Comparison of ENCODE assay signal across 8 cellular contexts in the genomic region with DNA sequence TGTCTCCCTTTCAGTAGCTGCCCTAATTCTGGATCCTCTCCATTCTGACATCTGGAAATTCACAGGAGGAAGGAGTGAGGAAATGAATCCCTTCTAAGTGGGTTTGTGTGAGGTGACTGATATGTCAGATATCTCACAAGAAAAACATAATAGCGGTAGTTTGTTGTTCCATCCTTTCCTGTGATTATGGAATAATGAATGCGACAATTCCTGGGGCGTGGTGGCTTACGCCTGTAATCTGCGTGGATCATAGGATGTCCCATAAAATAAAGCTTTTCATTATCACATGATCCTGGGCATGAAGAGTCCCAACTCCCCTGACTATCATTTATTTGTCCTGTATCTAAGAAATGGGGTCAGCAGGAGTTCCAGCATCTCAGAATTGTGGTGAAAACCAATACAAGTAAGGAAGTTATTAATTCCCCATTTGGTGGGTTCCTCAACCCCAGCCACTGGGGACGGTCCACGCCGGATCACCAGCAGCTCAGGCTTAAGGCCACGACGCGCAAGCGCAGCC. TPM values are rescaled to one million over a fixed set of nuclear protein-coding genes. Genes with fewer than 3 reads are reported as not detected.
DNase-seq lines count a peak whose midpoint lies in the region; TF ChIP-seq lines count a peak whose summit lies in the region.

No MANE protein-coding gene starts in this region.

- H3K27me3 Mint-ChIP-seq in chondrocyte (ENCODE audit: low read depth), result no peaks in the 10 kb centered on the region

- POLR2A ChIA-PET in AG04450 (lab: Yijun Ruan, JAX), result interaction anchor here (0.5 to 1.4 kb wide), 12 partner anchors 12 to 619 kb away, joined by 3 to 34 read pairs (median 3); partner anchors contain the start of genes PCBD2, PPP2CA and TXNDC15

- DNase-seq in AG04450 (ENCODE audit: low read depth, low spot score), result no peak
- DNase-seq in chondrocyte (ENCODE audit: low spot score), result no peak
- no peak for DNase-seq in activated CD4-positive, CD25-positive, alpha-beta regulatory T cell treated with anti-CD3 and anti-CD28 coated beads, Interleukin-2, amount 50 U/mL, for 72 hours
- no peak for DNase-seq in T1000 (lab: John Stamatoyannopoulos, UW)
- no peak for DNase-seq in NCI-H526 treated with DMSO at 0.1 percent for 48 hours (lab: John Stamatoyannopoulos, UW)
- DNase-seq in HuH-7.5 (ENCODE audit: low spot score), result no peak

- WGBS in HUES64, result 38% methylated on average over 12 of the region's 12 CpGs

- peak overlapping the region; percentile 81 for H3K4me3 Mint-ChIP-seq in chondrocyte (ENCODE audit: unreplicated experiment)

- CTCF ChIA-PET in AG04450 (lab: Charles Lee), result interaction anchor here (0.8 to 1.0 kb wide), 2 partner anchors 18 to 60 kb away, joined by 4 to 7 read pairs; partner anchors contain the start of gene PCBD2

- H3K27ac Mint-ChIP-seq in chondrocyte (ENCODE audit: unreplicated experiment), result peak overlapping the region; percentile 98

- TF ChIP-seq CTCF in AG04450 (IDR thresholded peaks at IDR 0.05; ENCODE audit: low read depth, low read length) (no peak), chondrocyte (IDR thresholded peaks at IDR 0.05) (no peak)

- H3K27ac ChIP-seq in AG04450 (ENCODE audit: low read depth, low read length), result peak overlapping the region; percentile 89
- H3K27ac ChIP-seq in HUES64 (ENCODE audit: low read depth, low read length), result peak overlapping the region; percentile 87
- peak overlapping the region; percentile 92 for H3K27ac ChIP-seq in muscle layer of colon (ENCODE audit: low read depth, low read length)

- H3K9me3 ChIP-seq in AG04450 (ENCODE audit: control insufficient read depth, insufficient read depth, low read length), result peaks cover 3% of the 10 kb centered on the region
- H3K9me3 ChIP-seq in HUES64 (ENCODE audit: insufficient read depth, low read depth, low read length), result no peaks in the 10 kb centered on the region
- H3K9me3 ChIP-seq in muscle layer of colon (ENCODE audit: low read length), result no peaks in the 10 kb centered on the region

- peaks cover 51% of the 10 kb centered on the region for H3K4me1 Mint-ChIP-seq in chondrocyte (ENCODE audit: low read depth)

- H3K4me3 ChIP-seq in AG04450 (ENCODE audit: low read depth, low read length) (peak overlapping the region; percentile 86), HUES64 (ENCODE audit: low read length) (peak overlapping the region; percentile 97), muscle layer of colon (ENCODE audit: low read depth in 1 of 2, low read length in 2 of 2) (peak overlapping the region; percentile 65 to 96)

- peaks cover 4% of the 10 kb centered on the region; the same call in 1 of the 2 replicates for H3K4me1 ChIP-seq in HUES64 (ENCODE audit: insufficient read depth, low read length)
- peaks cover 15% of the 10 kb centered on the region for H3K4me1 ChIP-seq in muscle layer of colon (ENCODE audit: insufficient read depth, low read length)

- H3K9ac ChIP-seq in HUES64 (ENCODE audit: low read depth, low read length), result peak overlapping the region; percentile 98
- peak overlapping the region; percentile 77 for H3K9ac ChIP-seq in muscle layer of colon (ENCODE audit: low read length)

- no peaks in the 10 kb centered on the region for H3K27me3 ChIP-seq in AG04450 (ENCODE audit: control insufficient read depth, insufficient read depth, low read length)
- no peaks in the 10 kb centered on the region for H3K27me3 ChIP-seq in HUES64 (ENCODE audit: insufficient read depth, low read length)
- H3K27me3 ChIP-seq in muscle layer of colon (ENCODE audit: control insufficient read depth in 1 of 2, insufficient read depth in 2 of 2, low read length in 2 of 2), result no peaks in the 10 kb centered on the region

- peaks cover 7% of the 10 kb centered on the region for H3K36me3 Mint-ChIP-seq in chondrocyte (ENCODE audit: low read depth)

- H3K9me3 Mint-ChIP-seq in chondrocyte (ENCODE audit: low read depth), result no peaks in the 10 kb centered on the region

- peaks cover 11% of the 10 kb centered on the region; the same call in 1 of the 2 replicates for H3K36me3 ChIP-seq in HUES64 (ENCODE audit: insufficient read depth, low read length)
- H3K36me3 ChIP-seq in muscle layer of colon (ENCODE audit: insufficient read depth, low read length), result no peaks in the 10 kb centered on the region

RNA-seq across cellular contexts. Expression of gene C5orf24, which starts 0.4 kb away (rescaled TPM):
- polyA plus RNA-seq in AG04450 (2011; rRNA removed), result 73.0 and 92.3 TPM in 2 replicates
- 70.9 and 73.5 TPM in 2 replicates for polyA minus RNA-seq in AG04450 (2011; rRNA and poly(A)+ RNA removed)
- 15.8 TPM for polyA plus RNA-seq in HUES64 (2013, experiment 1 of 2)
- polyA plus RNA-seq in HUES64 (2013, experiment 2 of 2), result 25.7 TPM
- 98.7 to 121 TPM (median 109 TPM) in 3 replicates for total RNA-seq in chondrocyte

RNA-seq across cellular contexts. Expression of gene TXNDC15, which starts 28.8 kb away (rescaled TPM):
- polyA plus RNA-seq in AG04450 (2011; rRNA removed), result 102 and 109 TPM in 2 replicates
- polyA minus RNA-seq in AG04450 (2011; rRNA and poly(A)+ RNA removed), result 74.1 and 79.6 TPM in 2 replicates
- polyA plus RNA-seq in HUES64 (2013, experiment 1 of 2), result 20.3 TPM
- polyA plus RNA-seq in HUES64 (2013, experiment 2 of 2), result 20.3 TPM
- total RNA-seq in chondrocyte, result 73.0 to 102 TPM (median 79.9 TPM) in 3 replicates

RNA-seq across cellular contexts. Expression of gene PCBD2, which starts 59.5 kb away (rescaled TPM):
- polyA plus RNA-seq in AG04450 (2011; rRNA removed), result 4.5 and 4.8 TPM in 2 replicates
- polyA minus RNA-seq in AG04450 (2011; rRNA and poly(A)+ RNA removed), result 1.9 and 2.2 TPM in 2 replicates
- polyA plus RNA-seq in HUES64 (2013, experiment 1 of 2), result 5.6 TPM
- polyA plus RNA-seq in HUES64 (2013, experiment 2 of 2), result 6.1 TPM
- 8.3 to 9.0 TPM (median 8.8 TPM) in 3 replicates for total RNA-seq in chondrocyte
